ENCODE assay signal across 1 cellular context in the genomic region with DNA sequence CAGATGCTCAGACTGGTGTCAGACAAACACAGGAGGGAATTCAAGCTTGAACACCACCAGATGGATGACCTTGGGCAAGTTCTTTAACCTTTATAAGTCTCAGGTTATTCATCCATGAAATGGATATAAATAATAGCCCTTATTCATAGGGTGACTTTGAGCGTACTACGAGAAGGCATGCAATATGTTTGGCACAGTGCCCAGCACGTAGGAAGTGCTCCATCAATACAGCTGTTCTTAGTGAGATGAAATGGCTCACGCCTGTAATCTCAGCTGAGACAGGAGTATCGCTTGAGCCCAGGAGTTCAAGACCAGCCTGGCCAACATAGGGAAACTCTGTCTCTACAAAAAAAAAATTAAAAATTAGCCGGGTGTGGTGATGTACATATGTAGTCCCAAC.
TF ChIP-seq lines count a peak whose summit lies in the region.

No MANE protein-coding gene starts in this region.

TF ChIP-seq in GM23338, 12 proteins besides CTCF, POLR2A, EP300 and RAD21 (continued from another document):
- TF ChIP-seq, protein P1, sequence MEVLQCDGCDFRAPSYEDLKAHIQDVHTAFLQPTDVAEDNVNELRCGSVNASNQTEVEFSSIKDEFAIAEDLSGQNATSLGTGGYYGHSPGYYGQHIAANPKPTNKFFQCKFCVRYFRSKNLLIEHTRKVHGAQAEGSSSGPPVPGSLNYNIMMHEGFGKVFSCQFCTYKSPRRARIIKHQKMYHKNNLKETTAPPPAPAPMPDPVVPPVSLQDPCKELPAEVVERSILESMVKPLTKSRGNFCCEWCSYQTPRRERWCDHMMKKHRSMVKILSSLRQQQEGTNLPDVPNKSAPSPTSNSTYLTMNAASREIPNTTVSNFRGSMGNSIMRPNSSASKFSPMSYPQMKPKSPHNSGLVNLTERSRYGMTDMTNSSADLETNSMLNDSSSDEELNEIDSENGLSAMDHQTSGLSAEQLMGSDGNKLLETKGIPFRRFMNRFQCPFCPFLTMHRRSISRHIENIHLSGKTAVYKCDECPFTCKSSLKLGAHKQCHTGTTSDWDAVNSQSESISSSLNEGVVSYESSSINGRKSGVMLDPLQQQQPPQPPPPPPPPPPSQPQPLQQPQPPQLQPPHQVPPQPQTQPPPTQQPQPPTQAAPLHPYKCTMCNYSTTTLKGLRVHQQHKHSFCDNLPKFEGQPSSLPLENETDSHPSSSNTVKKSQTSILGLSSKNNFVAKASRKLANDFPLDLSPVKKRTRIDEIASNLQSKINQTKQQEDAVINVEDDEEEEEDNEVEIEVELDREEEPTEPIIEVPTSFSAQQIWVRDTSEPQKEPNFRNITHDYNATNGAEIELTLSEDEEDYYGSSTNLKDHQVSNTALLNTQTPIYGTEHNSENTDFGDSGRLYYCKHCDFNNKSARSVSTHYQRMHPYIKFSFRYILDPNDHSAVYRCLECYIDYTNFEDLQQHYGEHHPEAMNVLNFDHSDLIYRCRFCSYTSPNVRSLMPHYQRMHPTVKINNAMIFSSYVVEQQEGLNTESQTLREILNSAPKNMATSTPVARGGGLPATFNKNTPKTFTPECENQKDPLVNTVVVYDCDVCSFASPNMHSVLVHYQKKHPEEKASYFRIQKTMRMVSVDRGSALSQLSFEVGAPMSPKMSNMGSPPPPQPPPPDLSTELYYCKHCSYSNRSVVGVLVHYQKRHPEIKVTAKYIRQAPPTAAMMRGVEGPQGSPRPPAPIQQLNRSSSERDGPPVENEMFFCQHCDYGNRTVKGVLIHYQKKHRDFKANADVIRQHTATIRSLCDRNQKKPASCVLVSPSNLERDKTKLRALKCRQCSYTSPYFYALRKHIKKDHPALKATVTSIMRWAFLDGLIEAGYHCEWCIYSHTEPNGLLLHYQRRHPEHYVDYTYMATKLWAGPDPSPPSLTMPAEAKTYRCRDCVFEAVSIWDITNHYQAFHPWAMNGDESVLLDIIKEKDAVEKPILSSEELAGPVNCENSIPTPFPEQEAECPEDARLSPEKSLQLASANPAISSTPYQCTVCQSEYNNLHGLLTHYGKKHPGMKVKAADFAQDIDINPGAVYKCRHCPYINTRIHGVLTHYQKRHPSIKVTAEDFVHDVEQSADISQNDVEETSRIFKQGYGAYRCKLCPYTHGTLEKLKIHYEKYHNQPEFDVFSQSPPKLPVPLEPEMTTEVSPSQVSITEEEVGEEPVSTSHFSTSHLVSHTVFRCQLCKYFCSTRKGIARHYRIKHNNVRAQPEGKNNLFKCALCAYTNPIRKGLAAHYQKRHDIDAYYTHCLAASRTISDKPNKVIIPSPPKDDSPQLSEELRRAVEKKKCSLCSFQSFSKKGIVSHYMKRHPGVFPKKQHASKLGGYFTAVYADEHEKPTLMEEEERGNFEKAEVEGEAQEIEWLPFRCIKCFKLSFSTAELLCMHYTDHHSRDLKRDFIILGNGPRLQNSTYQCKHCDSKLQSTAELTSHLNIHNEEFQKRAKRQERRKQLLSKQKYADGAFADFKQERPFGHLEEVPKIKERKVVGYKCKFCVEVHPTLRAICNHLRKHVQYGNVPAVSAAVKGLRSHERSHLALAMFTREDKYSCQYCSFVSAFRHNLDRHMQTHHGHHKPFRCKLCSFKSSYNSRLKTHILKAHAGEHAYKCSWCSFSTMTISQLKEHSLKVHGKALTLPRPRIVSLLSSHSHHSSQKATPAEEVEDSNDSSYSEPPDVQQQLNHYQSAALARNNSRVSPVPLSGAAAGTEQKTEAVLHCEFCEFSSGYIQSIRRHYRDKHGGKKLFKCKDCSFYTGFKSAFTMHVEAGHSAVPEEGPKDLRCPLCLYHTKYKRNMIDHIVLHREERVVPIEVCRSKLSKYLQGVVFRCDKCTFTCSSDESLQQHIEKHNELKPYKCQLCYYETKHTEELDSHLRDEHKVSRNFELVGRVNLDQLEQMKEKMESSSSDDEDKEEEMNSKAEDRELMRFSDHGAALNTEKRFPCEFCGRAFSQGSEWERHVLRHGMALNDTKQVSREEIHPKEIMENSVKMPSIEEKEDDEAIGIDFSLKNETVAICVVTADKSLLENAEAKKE (CRISPR knock-in tag; IDR thresholded peaks at IDR 0.05), result no peak
- no peak for TF ChIP-seq POLR2AphosphoS5 (IDR thresholded peaks at IDR 0.05; ENCODE audit: low read depth)
- TF ChIP-seq NANOG (IDR thresholded peaks at IDR 0.05; ENCODE audit: borderline replicate concordance), result no peak
- no peak for TF ChIP-seq STAT1 (IDR thresholded peaks at IDR 0.05; ENCODE audit: unreplicated experiment)
- TF ChIP-seq EZH2phosphoT487 (IDR thresholded peaks at IDR 0.05; ENCODE audit: unreplicated experiment), result no peak
